In genomic region chr6:16719488-16719887, GRCh38 we compare ENCODE assay signal across 33 cellular contexts.
"Had no signal": no experiment of that assay in that cellular context is flagged by ENCODE, and none has a peak within 500 bp of the region (broad histone marks: within the 10 kb centered on the region; RNA-seq: fewer than 3 reads in every experiment).

No MANE protein-coding gene starts in this region.

- H3K27ac ChIP-seq: adrenal gland, body of pancreas, colonic mucosa, gastrocnemius medialis, left ventricle myocardium inferior, pancreas, prostate gland, thyroid gland, upper lobe of right lung had no signal

- H3K9me3 ChIP-seq: adrenal gland, body of pancreas, colonic mucosa, gastrocnemius medialis, left ventricle myocardium inferior, pancreas, prostate gland, stomach, thyroid gland, upper lobe of right lung had no signal

- H3K27ac Mint-ChIP-seq: activated CD4-positive, alpha-beta memory T cell treated with anti-CD3 and anti-CD28 coated beads, Interleukin-2, amount 10 ng/mL, durations not matched to agents 7 days and 5 days; activated CD4-positive, alpha-beta T cell treated with anti-CD3 and anti-CD28 coated beads, Interleukin-2, amount 10 ng/mL, durations not matched to agents 7 days and 5 days; activated naive CD4-positive, alpha-beta T cell treated with anti-CD3 and anti-CD28 coated beads for 36 hours; activated naive CD8-positive, alpha-beta T cell treated with anti-CD3 and anti-CD28 coated beads for 36 hours; activated T-cell treated with anti-CD3 and anti-CD28 coated beads, Interleukin-2, amount 50 U/mL, for 24 hours; stimulated activated naive B cell treated with anti-CD40 and anti-IgM and Interleukin-4, amounts not matched to agents 10 μg/mL and 1 μg/mL and 100 μg/mL, for 72 hours; WTC11 had no signal

- H3K9me3 Mint-ChIP-seq: activated CD4-positive, alpha-beta memory T cell treated with anti-CD3 and anti-CD28 coated beads, Interleukin-2, amount 10 ng/mL, durations not matched to agents 7 days and 5 days; activated CD4-positive, alpha-beta T cell treated with anti-CD3 and anti-CD28 coated beads, Interleukin-2, amount 10 ng/mL, durations not matched to agents 7 days and 5 days; activated naive CD4-positive, alpha-beta T cell treated with anti-CD3 and anti-CD28 coated beads for 36 hours; activated naive CD8-positive, alpha-beta T cell treated with anti-CD3 and anti-CD28 coated beads for 36 hours; activated T-cell treated with anti-CD3 and anti-CD28 coated beads, Interleukin-2, amount 50 U/mL, for 24 hours; stimulated activated naive B cell treated with anti-CD40 and anti-IgM and Interleukin-4, amounts not matched to agents 10 μg/mL and 1 μg/mL and 100 μg/mL, for 72 hours; WTC11 had no signal

- H3K36me3 ChIP-seq: adrenal gland, colonic mucosa, gastrocnemius medialis, left ventricle myocardium inferior, pancreas, prostate gland, stomach, thyroid gland, upper lobe of right lung had no signal

- H3K4me1 ChIP-seq: colonic mucosa, prostate gland had no signal

- H3K4me3 ChIP-seq: adrenal gland, body of pancreas, colonic mucosa, dorsolateral prefrontal cortex, gastrocnemius medialis, left ventricle myocardium inferior, pancreas, prostate gland, stomach, thyroid gland, upper lobe of right lung had no signal

- ATAC-seq: body of pancreas; gastrocnemius medialis; naive thymus-derived CD4-positive, alpha-beta T cell; pancreas; sciatic nerve; stimulated activated naive B cell treated with anti-CD40 and anti-IgM and Interleukin-4, amounts not matched to agents 10 μg/mL and 1 μg/mL and 100 μg/mL, for 72 hours; upper lobe of right lung; WTC11 had no signal

- H3K27me3 Mint-ChIP-seq: activated CD4-positive, alpha-beta memory T cell treated with anti-CD3 and anti-CD28 coated beads, Interleukin-2, amount 10 ng/mL, durations not matched to agents 7 days and 5 days; activated CD4-positive, alpha-beta T cell treated with anti-CD3 and anti-CD28 coated beads, Interleukin-2, amount 10 ng/mL, durations not matched to agents 7 days and 5 days; activated naive CD8-positive, alpha-beta T cell treated with anti-CD3 and anti-CD28 coated beads for 36 hours; activated T-cell treated with anti-CD3 and anti-CD28 coated beads, Interleukin-2, amount 50 U/mL, for 24 hours; naive thymus-derived CD4-positive, alpha-beta T cell; stimulated activated naive B cell treated with anti-CD40 and anti-IgM and Interleukin-4, amounts not matched to agents 10 μg/mL and 1 μg/mL and 100 μg/mL, for 72 hours had no signal

- H3K4me3 Mint-ChIP-seq: activated CD4-positive, alpha-beta memory T cell treated with anti-CD3 and anti-CD28 coated beads, Interleukin-2, amount 10 ng/mL, durations not matched to agents 7 days and 5 days; activated CD4-positive, alpha-beta T cell treated with anti-CD3 and anti-CD28 coated beads, Interleukin-2, amount 10 ng/mL, durations not matched to agents 7 days and 5 days; activated naive CD4-positive, alpha-beta T cell treated with anti-CD3 and anti-CD28 coated beads for 36 hours; activated naive CD8-positive, alpha-beta T cell treated with anti-CD3 and anti-CD28 coated beads for 36 hours; activated T-cell treated with anti-CD3 and anti-CD28 coated beads, Interleukin-2, amount 50 U/mL, for 24 hours; naive thymus-derived CD4-positive, alpha-beta T cell; stimulated activated naive B cell treated with anti-CD40 and anti-IgM and Interleukin-4, amounts not matched to agents 10 μg/mL and 1 μg/mL and 100 μg/mL, for 72 hours; WTC11 had no signal

- H3K36me3 Mint-ChIP-seq: WTC11 had no signal

- H3K27me3 ChIP-seq: adrenal gland, body of pancreas, colonic mucosa, dorsolateral prefrontal cortex, gastrocnemius medialis, pancreas, stomach, thyroid gland, upper lobe of right lung had no signal

- DNase-seq: activated CD4-positive, alpha-beta memory T cell treated with anti-CD3 and anti-CD28 coated beads, Interleukin-2, amount 10 ng/mL, durations not matched to agents 7 days and 5 days; activated CD4-positive, alpha-beta T cell treated with anti-CD3 and anti-CD28 coated beads for 1 hour; activated CD4-positive, alpha-beta T cell treated with anti-CD3 and anti-CD28 coated beads, Interleukin-2, amount 10 ng/mL, durations not matched to agents 7 days and 5 days; activated CD8-positive, alpha-beta memory T cell treated with anti-CD3 and anti-CD28 coated beads, Interleukin-2, amount 50 U/mL, for 48 hours; activated effector memory CD4-positive, alpha-beta T cell treated with Interleukin-2 at 50 U/mL for 16 hours; activated naive CD4-positive, alpha-beta T cell treated with anti-CD3 and anti-CD28 coated beads for 36 hours; activated naive CD8-positive, alpha-beta T cell treated with anti-CD3 and anti-CD28 coated beads for 36 hours; activated T-cell treated with anti-CD3 and anti-CD28 coated beads, Interleukin-2, amount 50 U/mL, for 24 hours; adrenal gland; aorta; body of pancreas; cerebellar nuclear complex; colonic mucosa; dorsolateral prefrontal cortex; effector memory CD4-positive, alpha-beta T cell; erythroblast; gastrocnemius medialis; glutamatergic neuron; left ventricle myocardium inferior; naive thymus-derived CD4-positive, alpha-beta T cell; pancreas; retina; small intestine; stimulated activated CD4-positive, alpha-beta T cell treated with anti-CD3 and anti-CD28 coated beads, Interleukin-4, amount 100 ng/mL, for 4 hours; stimulated activated CD8-positive, alpha-beta memory T cell treated with anti-CD3 and anti-CD28 coated beads, Interleukin-4, amount 100 ng/mL, for 48 hours; stimulated activated naive B cell treated with anti-CD40 and anti-IgM and Interleukin-4, amounts not matched to agents 10 μg/mL and 1 μg/mL and 100 μg/mL, for 72 hours; stomach; T-helper 9 cell; thyroid gland; upper lobe of right lung had no signal
